ENCODE assay signal across 1 cellular context in the genomic region with DNA sequence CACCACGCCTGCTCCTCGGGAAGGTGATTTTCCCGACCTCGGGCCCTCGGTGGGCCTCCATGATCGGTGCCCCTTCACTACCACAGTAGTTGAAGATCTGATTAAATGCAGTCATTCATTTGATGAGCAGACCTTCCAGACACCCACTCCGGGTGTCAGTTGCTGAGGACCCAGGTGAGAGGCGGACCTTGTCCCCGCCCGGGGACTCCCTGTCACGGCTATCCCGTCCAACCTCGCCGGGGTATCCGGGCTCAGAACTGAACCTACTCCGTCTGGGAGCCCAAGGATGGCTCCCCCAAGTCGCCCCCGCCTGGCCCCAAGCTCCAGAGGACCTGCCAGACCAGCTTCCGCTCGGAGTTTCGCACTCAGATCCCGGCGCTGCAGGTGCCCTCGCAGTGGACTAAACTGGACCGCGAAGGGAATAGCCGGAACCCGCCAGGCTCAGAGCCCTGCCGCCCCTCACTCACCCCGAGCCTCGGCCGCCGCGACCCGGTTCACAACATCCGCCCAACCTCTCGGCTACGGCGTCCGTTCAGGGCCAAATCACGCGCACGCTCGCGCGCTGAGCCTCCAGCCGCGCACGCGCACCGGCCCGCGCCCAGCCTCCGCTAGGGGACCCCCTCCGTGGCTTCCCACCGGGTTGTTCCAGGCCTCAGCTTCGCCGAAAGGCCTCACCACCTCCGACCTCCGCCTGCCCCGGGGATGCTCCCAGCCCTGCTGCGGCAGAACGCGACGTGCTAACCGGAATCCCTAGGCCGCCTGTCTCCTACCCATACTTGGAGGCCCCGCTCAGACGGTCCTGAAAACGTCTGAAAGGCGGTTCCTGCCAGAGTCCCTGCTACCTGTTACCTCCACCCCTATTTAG.
TF ChIP-seq lines count a peak whose summit lies in the region.

No MANE protein-coding gene starts in this region.

TF ChIP-seq in K562, 482 proteins besides CTCF, POLR2A, EP300 and RAD21 (continued from another document and continues in another):
- TF ChIP-seq, protein P1, sequence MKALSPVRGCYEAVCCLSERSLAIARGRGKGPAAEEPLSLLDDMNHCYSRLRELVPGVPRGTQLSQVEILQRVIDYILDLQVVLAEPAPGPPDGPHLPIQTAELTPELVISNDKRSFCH (CRISPR knock-in tag; IDR thresholded peaks at IDR 0.05), result no peak
- TF ChIP-seq, protein P1 (tag; IDR thresholded peaks at IDR 0.05), result no peak
- TF ChIP-seq HLTF (IDR thresholded peaks at IDR 0.05) (no peak), ADNP (tag; IDR thresholded peaks at IDR 0.05) (no peak), FOXJ2 (tag; IDR thresholded peaks at IDR 0.05) (0 out of 2 replicates have a peak, but pooled peaks have one; percentile 19), SRF (CRISPR knock-in tag; IDR thresholded peaks at IDR 0.05) (peak; percentile 62 to 86; a peak in 3 of 4 replicates), CSDE1 (IDR thresholded peaks at IDR 0.05) (no peak), NR2C1 (IDR thresholded peaks at IDR 0.05) (no peak), NR2C1 (tag; IDR thresholded peaks at IDR 0.05) (peak; percentile 74), TAF15 (IDR thresholded peaks at IDR 0.05; ENCODE audit: low read depth, low read length) (0 out of 2 replicates have a peak, but pooled peaks have one; percentile 34), ZNF146 (CRISPR knock-in tag; IDR thresholded peaks at IDR 0.05; ENCODE audit: unreplicated experiment) (peak; percentile 55), ZZZ3 (IDR thresholded peaks at IDR 0.05) (no peak), ZNF507 (tag; conservative IDR thresholded peaks at IDR 0.05) (no peak), ZNF232 (CRISPR knock-in tag; IDR thresholded peaks at IDR 0.05) (0 out of 2 replicates have a peak, but pooled peaks have one; percentile 65), PYGO2 (tag; IDR thresholded peaks at IDR 0.05) (no peak), L3MBTL2 (IDR thresholded peaks at IDR 0.05) (peak; percentile 96), RBM17 (IDR thresholded peaks at IDR 0.05; ENCODE audit: borderline replicate concordance, low read depth, low read length) (no peak), MTA1 (IDR thresholded peaks at IDR 0.05; ENCODE audit: borderline replicate concordance) (0 out of 2 replicates have a peak, but pooled peaks have one; percentile 42), ZNF324 (CRISPR knock-in tag; IDR thresholded peaks at IDR 0.05) (peak; percentile 69; the same call in 1 of the 2 replicates), CBX3 (IDR thresholded peaks at IDR 0.05; ENCODE audit: borderline replicate concordance in 1 of 2, low read length in 2 of 2) (peak in 1 of 2 experiments; percentile 93; a peak in 2 of 3 replicates), KAT7 (CRISPR knock-in tag; IDR thresholded peaks at IDR 0.05; ENCODE audit: borderline replicate concordance) (peak; percentile 100), ZNF436 (CRISPR knock-in tag; IDR thresholded peaks at IDR 0.05) (peak; percentile 57; the same call in 1 of the 2 replicates), RBBP5 (IDR thresholded peaks at IDR 0.05; ENCODE audit: borderline replicate concordance, insufficient read depth, low read length, poor library complexity, severe bottlenecking) (peak; percentile 99), CHD2 (IDR thresholded peaks at IDR 0.05; ENCODE audit: low read depth, low read length) (peak; percentile 94), ZKSCAN1 (IDR thresholded peaks at IDR 0.05; ENCODE audit: low read depth, low read length) (peak; percentile 85), RBM25 (IDR thresholded peaks at IDR 0.05; ENCODE audit: low read depth, low read length, severe bottlenecking) (peak; percentile 90), ZEB2 (IDR thresholded peaks at IDR 0.05) (peak; percentile 89), KLF13 (tag; IDR thresholded peaks at IDR 0.05; ENCODE audit: borderline replicate concordance, low read depth) (no peak), NCOA1 (IDR thresholded peaks at IDR 0.05; ENCODE audit: low read depth) (no peak)
- TF ChIP-seq, protein P2, sequence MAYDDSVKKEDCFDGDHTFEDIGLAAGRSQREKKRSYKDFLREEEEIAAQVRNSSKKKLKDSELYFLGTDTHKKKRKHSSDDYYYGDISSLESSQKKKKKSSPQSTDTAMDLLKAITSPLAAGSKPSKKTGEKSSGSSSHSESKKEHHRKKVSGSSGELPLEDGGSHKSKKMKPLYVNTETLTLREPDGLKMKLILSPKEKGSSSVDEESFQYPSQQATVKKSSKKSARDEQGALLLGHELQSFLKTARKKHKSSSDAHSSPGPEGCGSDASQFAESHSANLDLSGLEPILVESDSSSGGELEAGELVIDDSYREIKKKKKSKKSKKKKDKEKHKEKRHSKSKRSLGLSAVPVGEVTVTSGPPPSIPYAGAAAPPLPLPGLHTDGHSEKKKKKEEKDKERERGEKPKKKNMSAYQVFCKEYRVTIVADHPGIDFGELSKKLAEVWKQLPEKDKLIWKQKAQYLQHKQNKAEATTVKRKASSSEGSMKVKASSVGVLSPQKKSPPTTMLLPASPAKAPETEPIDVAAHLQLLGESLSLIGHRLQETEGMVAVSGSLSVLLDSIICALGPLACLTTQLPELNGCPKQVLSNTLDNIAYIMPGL (CRISPR knock-in tag; IDR thresholded peaks at IDR 0.05), result peak; percentile 98
- TF ChIP-seq, protein P3, sequence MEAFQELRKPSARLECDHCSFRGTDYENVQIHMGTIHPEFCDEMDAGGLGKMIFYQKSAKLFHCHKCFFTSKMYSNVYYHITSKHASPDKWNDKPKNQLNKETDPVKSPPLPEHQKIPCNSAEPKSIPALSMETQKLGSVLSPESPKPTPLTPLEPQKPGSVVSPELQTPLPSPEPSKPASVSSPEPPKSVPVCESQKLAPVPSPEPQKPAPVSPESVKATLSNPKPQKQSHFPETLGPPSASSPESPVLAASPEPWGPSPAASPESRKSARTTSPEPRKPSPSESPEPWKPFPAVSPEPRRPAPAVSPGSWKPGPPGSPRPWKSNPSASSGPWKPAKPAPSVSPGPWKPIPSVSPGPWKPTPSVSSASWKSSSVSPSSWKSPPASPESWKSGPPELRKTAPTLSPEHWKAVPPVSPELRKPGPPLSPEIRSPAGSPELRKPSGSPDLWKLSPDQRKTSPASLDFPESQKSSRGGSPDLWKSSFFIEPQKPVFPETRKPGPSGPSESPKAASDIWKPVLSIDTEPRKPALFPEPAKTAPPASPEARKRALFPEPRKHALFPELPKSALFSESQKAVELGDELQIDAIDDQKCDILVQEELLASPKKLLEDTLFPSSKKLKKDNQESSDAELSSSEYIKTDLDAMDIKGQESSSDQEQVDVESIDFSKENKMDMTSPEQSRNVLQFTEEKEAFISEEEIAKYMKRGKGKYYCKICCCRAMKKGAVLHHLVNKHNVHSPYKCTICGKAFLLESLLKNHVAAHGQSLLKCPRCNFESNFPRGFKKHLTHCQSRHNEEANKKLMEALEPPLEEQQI (IDR thresholded peaks at IDR 0.05), result no peak
- TF ChIP-seq, protein P4, sequence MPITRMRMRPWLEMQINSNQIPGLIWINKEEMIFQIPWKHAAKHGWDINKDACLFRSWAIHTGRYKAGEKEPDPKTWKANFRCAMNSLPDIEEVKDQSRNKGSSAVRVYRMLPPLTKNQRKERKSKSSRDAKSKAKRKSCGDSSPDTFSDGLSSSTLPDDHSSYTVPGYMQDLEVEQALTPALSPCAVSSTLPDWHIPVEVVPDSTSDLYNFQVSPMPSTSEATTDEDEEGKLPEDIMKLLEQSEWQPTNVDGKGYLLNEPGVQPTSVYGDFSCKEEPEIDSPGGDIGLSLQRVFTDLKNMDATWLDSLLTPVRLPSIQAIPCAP (CRISPR knock-in tag; IDR thresholded peaks at IDR 0.05; ENCODE audit: borderline replicate concordance), result no peak; the same call in 1 of the 2 replicates
- TF ChIP-seq, protein P5, sequence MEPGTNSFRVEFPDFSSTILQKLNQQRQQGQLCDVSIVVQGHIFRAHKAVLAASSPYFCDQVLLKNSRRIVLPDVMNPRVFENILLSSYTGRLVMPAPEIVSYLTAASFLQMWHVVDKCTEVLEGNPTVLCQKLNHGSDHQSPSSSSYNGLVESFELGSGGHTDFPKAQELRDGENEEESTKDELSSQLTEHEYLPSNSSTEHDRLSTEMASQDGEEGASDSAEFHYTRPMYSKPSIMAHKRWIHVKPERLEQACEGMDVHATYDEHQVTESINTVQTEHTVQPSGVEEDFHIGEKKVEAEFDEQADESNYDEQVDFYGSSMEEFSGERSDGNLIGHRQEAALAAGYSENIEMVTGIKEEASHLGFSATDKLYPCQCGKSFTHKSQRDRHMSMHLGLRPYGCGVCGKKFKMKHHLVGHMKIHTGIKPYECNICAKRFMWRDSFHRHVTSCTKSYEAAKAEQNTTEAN (CRISPR knock-in tag; IDR thresholded peaks at IDR 0.05), result 0 out of 2 replicates have a peak, but pooled peaks have one; percentile 53
- TF ChIP-seq, protein P6, sequence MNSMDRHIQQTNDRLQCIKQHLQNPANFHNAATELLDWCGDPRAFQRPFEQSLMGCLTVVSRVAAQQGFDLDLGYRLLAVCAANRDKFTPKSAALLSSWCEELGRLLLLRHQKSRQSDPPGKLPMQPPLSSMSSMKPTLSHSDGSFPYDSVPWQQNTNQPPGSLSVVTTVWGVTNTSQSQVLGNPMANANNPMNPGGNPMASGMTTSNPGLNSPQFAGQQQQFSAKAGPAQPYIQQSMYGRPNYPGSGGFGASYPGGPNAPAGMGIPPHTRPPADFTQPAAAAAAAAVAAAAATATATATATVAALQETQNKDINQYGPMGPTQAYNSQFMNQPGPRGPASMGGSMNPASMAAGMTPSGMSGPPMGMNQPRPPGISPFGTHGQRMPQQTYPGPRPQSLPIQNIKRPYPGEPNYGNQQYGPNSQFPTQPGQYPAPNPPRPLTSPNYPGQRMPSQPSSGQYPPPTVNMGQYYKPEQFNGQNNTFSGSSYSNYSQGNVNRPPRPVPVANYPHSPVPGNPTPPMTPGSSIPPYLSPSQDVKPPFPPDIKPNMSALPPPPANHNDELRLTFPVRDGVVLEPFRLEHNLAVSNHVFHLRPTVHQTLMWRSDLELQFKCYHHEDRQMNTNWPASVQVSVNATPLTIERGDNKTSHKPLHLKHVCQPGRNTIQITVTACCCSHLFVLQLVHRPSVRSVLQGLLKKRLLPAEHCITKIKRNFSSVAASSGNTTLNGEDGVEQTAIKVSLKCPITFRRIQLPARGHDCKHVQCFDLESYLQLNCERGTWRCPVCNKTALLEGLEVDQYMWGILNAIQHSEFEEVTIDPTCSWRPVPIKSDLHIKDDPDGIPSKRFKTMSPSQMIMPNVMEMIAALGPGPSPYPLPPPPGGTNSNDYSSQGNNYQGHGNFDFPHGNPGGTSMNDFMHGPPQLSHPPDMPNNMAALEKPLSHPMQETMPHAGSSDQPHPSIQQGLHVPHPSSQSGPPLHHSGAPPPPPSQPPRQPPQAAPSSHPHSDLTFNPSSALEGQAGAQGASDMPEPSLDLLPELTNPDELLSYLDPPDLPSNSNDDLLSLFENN (IDR thresholded peaks at IDR 0.05; ENCODE audit: low read depth in 2 of 2, low read length in 2 of 2), result peak; percentile 60 to 69; a peak in 3 of 4 replicates
- TF ChIP-seq, protein P7, sequence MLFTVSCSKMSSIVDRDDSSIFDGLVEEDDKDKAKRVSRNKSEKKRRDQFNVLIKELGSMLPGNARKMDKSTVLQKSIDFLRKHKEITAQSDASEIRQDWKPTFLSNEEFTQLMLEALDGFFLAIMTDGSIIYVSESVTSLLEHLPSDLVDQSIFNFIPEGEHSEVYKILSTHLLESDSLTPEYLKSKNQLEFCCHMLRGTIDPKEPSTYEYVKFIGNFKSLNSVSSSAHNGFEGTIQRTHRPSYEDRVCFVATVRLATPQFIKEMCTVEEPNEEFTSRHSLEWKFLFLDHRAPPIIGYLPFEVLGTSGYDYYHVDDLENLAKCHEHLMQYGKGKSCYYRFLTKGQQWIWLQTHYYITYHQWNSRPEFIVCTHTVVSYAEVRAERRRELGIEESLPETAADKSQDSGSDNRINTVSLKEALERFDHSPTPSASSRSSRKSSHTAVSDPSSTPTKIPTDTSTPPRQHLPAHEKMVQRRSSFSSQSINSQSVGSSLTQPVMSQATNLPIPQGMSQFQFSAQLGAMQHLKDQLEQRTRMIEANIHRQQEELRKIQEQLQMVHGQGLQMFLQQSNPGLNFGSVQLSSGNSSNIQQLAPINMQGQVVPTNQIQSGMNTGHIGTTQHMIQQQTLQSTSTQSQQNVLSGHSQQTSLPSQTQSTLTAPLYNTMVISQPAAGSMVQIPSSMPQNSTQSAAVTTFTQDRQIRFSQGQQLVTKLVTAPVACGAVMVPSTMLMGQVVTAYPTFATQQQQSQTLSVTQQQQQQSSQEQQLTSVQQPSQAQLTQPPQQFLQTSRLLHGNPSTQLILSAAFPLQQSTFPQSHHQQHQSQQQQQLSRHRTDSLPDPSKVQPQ (CRISPR knock-in tag; IDR thresholded peaks at IDR 0.05; ENCODE audit: borderline replicate concordance), result 0 out of 2 replicates have a peak, but pooled peaks have one; percentile 41
- TF ChIP-seq, protein P8, sequence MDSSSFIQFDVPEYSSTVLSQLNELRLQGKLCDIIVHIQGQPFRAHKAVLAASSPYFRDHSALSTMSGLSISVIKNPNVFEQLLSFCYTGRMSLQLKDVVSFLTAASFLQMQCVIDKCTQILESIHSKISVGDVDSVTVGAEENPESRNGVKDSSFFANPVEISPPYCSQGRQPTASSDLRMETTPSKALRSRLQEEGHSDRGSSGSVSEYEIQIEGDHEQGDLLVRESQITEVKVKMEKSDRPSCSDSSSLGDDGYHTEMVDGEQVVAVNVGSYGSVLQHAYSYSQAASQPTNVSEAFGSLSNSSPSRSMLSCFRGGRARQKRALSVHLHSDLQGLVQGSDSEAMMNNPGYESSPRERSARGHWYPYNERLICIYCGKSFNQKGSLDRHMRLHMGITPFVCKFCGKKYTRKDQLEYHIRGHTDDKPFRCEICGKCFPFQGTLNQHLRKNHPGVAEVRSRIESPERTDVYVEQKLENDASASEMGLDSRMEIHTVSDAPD (CRISPR knock-in tag; IDR thresholded peaks at IDR 0.05), result no peak
- TF ChIP-seq, protein P9, sequence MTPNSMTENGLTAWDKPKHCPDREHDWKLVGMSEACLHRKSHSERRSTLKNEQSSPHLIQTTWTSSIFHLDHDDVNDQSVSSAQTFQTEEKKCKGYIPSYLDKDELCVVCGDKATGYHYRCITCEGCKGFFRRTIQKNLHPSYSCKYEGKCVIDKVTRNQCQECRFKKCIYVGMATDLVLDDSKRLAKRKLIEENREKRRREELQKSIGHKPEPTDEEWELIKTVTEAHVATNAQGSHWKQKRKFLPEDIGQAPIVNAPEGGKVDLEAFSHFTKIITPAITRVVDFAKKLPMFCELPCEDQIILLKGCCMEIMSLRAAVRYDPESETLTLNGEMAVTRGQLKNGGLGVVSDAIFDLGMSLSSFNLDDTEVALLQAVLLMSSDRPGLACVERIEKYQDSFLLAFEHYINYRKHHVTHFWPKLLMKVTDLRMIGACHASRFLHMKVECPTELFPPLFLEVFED (CRISPR knock-in tag; conservative IDR thresholded peaks at IDR 0.05), result peak; percentile 91; the same call in 1 of the 2 replicates
